Comparison of ENCODE assay signal across 9 cellular contexts in genomic region chr1:27504588-27505419, GRCh38. TPM values are rescaled to one million over a fixed set of nuclear protein-coding genes. Genes with fewer than 3 reads are reported as not detected.
DNase-seq lines count a peak whose midpoint lies in the region; ATAC-seq, FAIRE-seq and TF ChIP-seq lines count a peak whose summit lies in the region.
"Had no signal": no experiment of that assay in that cellular context is flagged by ENCODE, and none has a peak within 500 bp of the region (broad histone marks: within the 10 kb centered on the region; RNA-seq: fewer than 3 reads in every experiment).

No MANE protein-coding gene starts in this region.

- H3K27ac ChIP-seq in rectal smooth muscle tissue (ENCODE audit: low read depth, low read length), result peak overlapping the region; percentile 97

- H3K4me3 ChIP-seq in H7 (ENCODE audit: insufficient read depth, low read depth, low read length) (no peak overlapping the region), bronchial epithelial cell (ENCODE audit: low read depth, low read length) (no peak overlapping the region), rectal smooth muscle tissue (ENCODE audit: low read length) (peak overlapping the region; percentile 34)

- no peaks in the 10 kb centered on the region for H3K27me3 ChIP-seq in H7 (ENCODE audit: control insufficient read depth, insufficient read depth, low read length)
- no peaks in the 10 kb centered on the region for H3K27me3 ChIP-seq in bronchial epithelial cell (ENCODE audit: control insufficient read depth, insufficient read depth, low read length)
- H3K27me3 ChIP-seq in rectal smooth muscle tissue (ENCODE audit: control insufficient read depth, insufficient read depth, low read length), result no peaks in the 10 kb centered on the region

- no peak for ATAC-seq in HG03571 (IDR thresholded peaks at IDR 0.05; ENCODE audit: unreplicated experiment)

- no peak overlapping the region for H3K9ac ChIP-seq in rectal smooth muscle tissue (ENCODE audit: low read length)

- H3K36me3 ChIP-seq in H7 (replicated peaks; ENCODE audit: control insufficient read depth, insufficient read depth, low read length) (no peaks in the 10 kb centered on the region), bronchial epithelial cell (ENCODE audit: control insufficient read depth, insufficient read depth, low read length) (no peaks in the 10 kb centered on the region), rectal smooth muscle tissue (ENCODE audit: control insufficient read depth, insufficient read depth, low read length) (no peaks in the 10 kb centered on the region)

- no peak for TF ChIP-seq CTCF in bronchial epithelial cell (IDR thresholded peaks at IDR 0.05; ENCODE audit: insufficient read depth, low read length, severe bottlenecking)

- peak; percentile 87 for DNase-seq in H7
- peak; percentile 54 for DNase-seq in bronchial epithelial cell (ENCODE audit: low read depth)
- peak; percentile 86 for DNase-seq in iPS-NIHi11 (ENCODE audit: low spot score)
- DNase-seq in GOT3 (lab: John Stamatoyannopoulos, UW), result no peak
- no peak for DNase-seq in NAMALWA (ENCODE audit: low spot score)
- no peak for DNase-seq in NCI-H2081 (lab: John Stamatoyannopoulos, UW)
- DNase-seq: activated CD4-positive, CD25-positive, alpha-beta regulatory T cell had no signal

- peaks cover 19% of the 10 kb centered on the region for H3K4me1 ChIP-seq in rectal smooth muscle tissue (ENCODE audit: control insufficient read depth, insufficient read depth, low read length)

- FAIRE-seq in bronchial epithelial cell (lab: Jason Lieb, UNC), result no peak

RNA-seq across cellular contexts. Expression of gene WASF2, which starts 14.8 kb away (rescaled TPM):
- total RNA-seq in H7 (2014; rRNA removed; shearing (Covaris generic)), result 34.3 and 44.3 TPM in 2 replicates
- total RNA-seq in bronchial epithelial cell, result 22.1 and 38.3 TPM in 2 replicates

Comparison
In these comparisons a context has a peak if more than half of its experiments do, and no peak if none do; other contexts are left out.
1. DNase-seq: peak in H7 (single experiment), bronchial epithelial cell (single experiment) and iPS-NIHi11 (single experiment); none in GOT3 (single experiment), NAMALWA (single experiment) and NCI-H2081 (0 of 2).